Comparison of ENCODE assay signal across 1 cellular context in the genomic region with DNA sequence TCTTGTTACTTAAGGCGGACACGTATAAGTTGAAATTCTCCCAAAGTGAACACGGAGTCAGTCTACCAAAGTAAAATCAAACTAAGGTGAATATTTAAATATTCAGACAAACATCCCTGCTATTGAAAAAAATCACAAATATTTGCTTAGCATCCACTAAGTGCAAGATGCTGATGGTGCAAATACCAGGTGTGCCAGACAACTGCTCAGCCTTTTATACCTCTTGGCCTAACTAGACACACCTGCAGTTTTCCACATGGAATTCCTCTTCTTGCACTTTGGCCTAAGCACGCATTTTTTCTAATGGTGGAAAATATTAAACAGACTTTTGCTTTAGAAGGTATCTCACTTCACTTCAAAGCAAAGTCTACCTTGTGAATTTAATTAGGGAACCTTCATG.
TF ChIP-seq lines count a peak whose summit lies in the region.

No MANE protein-coding gene starts in this region.

TF ChIP-seq in GM12878, 131 proteins besides CTCF, POLR2A, EP300 and RAD21:
- TF ChIP-seq EED (IDR thresholded peaks at IDR 0.05; ENCODE audit: low read depth) = no peak
- no peak for TF ChIP-seq HDAC6 (IDR thresholded peaks at IDR 0.05; ENCODE audit: unreplicated experiment)
- TF ChIP-seq LARP7 (IDR thresholded peaks at IDR 0.05) = no peak
- TF ChIP-seq EGR1 (IDR thresholded peaks at IDR 0.05; ENCODE audit: borderline replicate concordance in 1 of 2, low read depth in 2 of 2, low read length in 2 of 2) = no peak
- no peak for TF ChIP-seq TCF12 (IDR thresholded peaks at IDR 0.05; ENCODE audit: low read depth, low read length)
- TF ChIP-seq, protein P1, sequence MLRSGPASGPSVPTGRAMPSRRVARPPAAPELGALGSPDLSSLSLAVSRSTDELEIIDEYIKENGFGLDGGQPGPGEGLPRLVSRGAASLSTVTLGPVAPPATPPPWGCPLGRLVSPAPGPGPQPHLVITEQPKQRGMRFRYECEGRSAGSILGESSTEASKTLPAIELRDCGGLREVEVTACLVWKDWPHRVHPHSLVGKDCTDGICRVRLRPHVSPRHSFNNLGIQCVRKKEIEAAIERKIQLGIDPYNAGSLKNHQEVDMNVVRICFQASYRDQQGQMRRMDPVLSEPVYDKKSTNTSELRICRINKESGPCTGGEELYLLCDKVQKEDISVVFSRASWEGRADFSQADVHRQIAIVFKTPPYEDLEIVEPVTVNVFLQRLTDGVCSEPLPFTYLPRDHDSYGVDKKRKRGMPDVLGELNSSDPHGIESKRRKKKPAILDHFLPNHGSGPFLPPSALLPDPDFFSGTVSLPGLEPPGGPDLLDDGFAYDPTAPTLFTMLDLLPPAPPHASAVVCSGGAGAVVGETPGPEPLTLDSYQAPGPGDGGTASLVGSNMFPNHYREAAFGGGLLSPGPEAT (IDR thresholded peaks at IDR 0.05; ENCODE audit: low read depth) = no peak
- no peak for TF ChIP-seq ETV6 (conservative IDR thresholded peaks at IDR 0.05 in 1 of 2, IDR thresholded peaks at IDR 0.05 in 1 of 2; ENCODE audit: borderline replicate concordance in 1 of 2, low read depth in 1 of 2)
- TF ChIP-seq POLR2AphosphoS5 (IDR thresholded peaks at IDR 0.05; ENCODE audit: low read length) = no peak
- no peak for TF ChIP-seq ZNF622 (IDR thresholded peaks at IDR 0.05)
- TF ChIP-seq STAT3 (IDR thresholded peaks at IDR 0.05; ENCODE audit: low read depth, low read length) = no peak
- TF ChIP-seq RFX5 (IDR thresholded peaks at IDR 0.05; ENCODE audit: low read depth, low read length) = no peak
- TF ChIP-seq MTA3 (IDR thresholded peaks at IDR 0.05; ENCODE audit: borderline replicate concordance, low read length) = no peak
- TF ChIP-seq, protein P2, sequence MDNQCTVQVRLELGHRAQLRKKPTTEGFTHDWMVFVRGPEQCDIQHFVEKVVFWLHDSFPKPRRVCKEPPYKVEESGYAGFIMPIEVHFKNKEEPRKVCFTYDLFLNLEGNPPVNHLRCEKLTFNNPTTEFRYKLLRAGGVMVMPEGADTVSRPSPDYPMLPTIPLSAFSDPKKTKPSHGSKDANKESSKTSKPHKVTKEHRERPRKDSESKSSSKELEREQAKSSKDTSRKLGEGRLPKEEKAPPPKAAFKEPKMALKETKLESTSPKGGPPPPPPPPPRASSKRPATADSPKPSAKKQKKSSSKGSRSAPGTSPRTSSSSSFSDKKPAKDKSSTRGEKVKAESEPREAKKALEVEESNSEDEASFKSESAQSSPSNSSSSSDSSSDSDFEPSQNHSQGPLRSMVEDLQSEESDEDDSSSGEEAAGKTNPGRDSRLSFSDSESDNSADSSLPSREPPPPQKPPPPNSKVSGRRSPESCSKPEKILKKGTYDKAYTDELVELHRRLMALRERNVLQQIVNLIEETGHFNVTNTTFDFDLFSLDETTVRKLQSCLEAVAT (IDR thresholded peaks at IDR 0.05) = no peak
- TF ChIP-seq NFYA (IDR thresholded peaks at IDR 0.05; ENCODE audit: borderline replicate concordance, low read depth, low read length) = no peak
- TF ChIP-seq NFIC (IDR thresholded peaks at IDR 0.05; ENCODE audit: low read depth, low read length) = no peak
